ENCODE assay signal across 8 cellular contexts in genomic region chr17:37527249-37527851, GRCh38. TPM values are rescaled to one million over a fixed set of nuclear protein-coding genes. Genes with fewer than 3 reads are reported as not detected.
A peak's percentile ranks its signal among the peaks of the same experiment; 100 is the strongest.
DNase-seq lines count a peak whose midpoint lies in the region; ATAC-seq, FAIRE-seq and TF ChIP-seq lines count a peak whose summit lies in the region.

No MANE protein-coding gene starts in this region.

- no peak overlapping the region for H2BK20ac ChIP-seq in H1 (ENCODE audit: low read length)

- H3K36me3 Mint-ChIP-seq in naive B cell: peaks cover 0 to 6% of the 10 kb centered on the region in 2 donors

- no peak overlapping the region for H2AK5ac ChIP-seq in H1 (ENCODE audit: low read depth, low read length)

- no peak overlapping the region for H3K4me2 ChIP-seq in H1 (ENCODE audit: insufficient read depth in 1 of 2, low read depth in 2 of 2, low read length in 2 of 2)

- peak overlapping the region in 2 of 6 donors; percentile 9 to 24 for H3K27ac Mint-ChIP-seq in naive B cell

- no peak for FAIRE-seq in H1 (lab: Jason Lieb, UNC)

- H4K20me1 ChIP-seq in H1 (replicated peaks in 1 of 2; ENCODE audit: control insufficient read depth in 1 of 2, insufficient read depth in 2 of 2, low read length in 2 of 2): no peaks in the 10 kb centered on the region

- no peaks in the 10 kb centered on the region for H3K23me2 ChIP-seq in H1 (ENCODE audit: low read depth, low read length)

- H3K9ac ChIP-seq in H1 (replicated peaks in 1 of 4; ENCODE audit: extremely low read depth in 1 of 4, low read depth in 3 of 4, low read length in 3 of 4): no peak overlapping the region

- no peak overlapping the region for H2BK5ac ChIP-seq in H1 (ENCODE audit: low read depth, low read length)

- H3K9me3 ChIP-seq in H1 (ENCODE audit: insufficient read depth in 2 of 2, low read depth in 1 of 2, low read length in 1 of 2): no peaks in the 10 kb centered on the region

- H3K4me3 Mint-ChIP-seq in naive B cell: no peak overlapping the region

- no peak overlapping the region for H3K14ac ChIP-seq in H1 (ENCODE audit: insufficient read length)

- H4K8ac ChIP-seq in H1 (ENCODE audit: extremely low read depth, insufficient read depth, low read length): no peak overlapping the region

- TF ChIP-seq RAD21 in Ishikawa (IDR thresholded peaks at IDR 0.05; ENCODE audit: low read depth) (peak; percentile 61), H1 (IDR thresholded peaks at IDR 0.05 in 1 of 2, conservative IDR thresholded peaks at IDR 0.05 in 1 of 2; ENCODE audit: low read depth in 2 of 2, low read length in 2 of 2) (peak; percentile 86 to 88)

- no peak overlapping the region for H3K23ac ChIP-seq in H1 (ENCODE audit: insufficient read length)

- H3K79me1 ChIP-seq in H1 (ENCODE audit: low read depth, low read length): no peaks in the 10 kb centered on the region; the same call in 1 of the 2 replicates

- TF ChIP-seq CTCF in RWPE1 (conservative IDR thresholded peaks at IDR 0.05; ENCODE audit: low read depth) (peak; percentile 81), H1 (IDR thresholded peaks at IDR 0.05; ENCODE audit: control extremely low read depth in 1 of 3, insufficient read depth in 1 of 3, low read depth in 1 of 3, low read length in 3 of 3) (peak in 2 of 3 experiments; percentile 79 to 83; a peak in 3 of 4 replicates)

- WGBS in H1 (ENCODE audit: extremely low coverage in 1 of 2, insufficient coverage in 1 of 2, insufficient read length in 1 of 2, insufficient replicate concordance in 2 of 2, low coverage in 1 of 2, low lambda C conversion rate in 2 of 2, missing lambda C conversion rate in 1 of 2), 2 experiments: 70% methylated on average over 5 of the region's 5 CpGs; no CpG with 5 or more reads in 1 of the 2 experiments

- H3K4me1 ChIP-seq in H1 (replicated peaks in 1 of 4; ENCODE audit: control insufficient read depth in 3 of 4, insufficient read depth in 4 of 4, low read length in 3 of 4): no peaks in the 10 kb centered on the region

- H3K56ac ChIP-seq in H1 (replicated peaks; ENCODE audit: insufficient read length, low read depth, low read length): no peak overlapping the region

- no peaks in the 10 kb centered on the region for H3K4me1 Mint-ChIP-seq in naive B cell

- peak in 1 of 2 donors; percentile 57 for ATAC-seq in naive B cell (ENCODE audit: low read depth in 2 of 2)
- ATAC-seq in GM19463 (IDR thresholded peaks at IDR 0.05; ENCODE audit: unreplicated experiment): no peak
- ATAC-seq in HG03175 (IDR thresholded peaks at IDR 0.05; ENCODE audit: unreplicated experiment): no peak

- no peaks in the 10 kb centered on the region for H3K27me3 ChIP-seq in H1 (replicated peaks in 1 of 4; ENCODE audit: control insufficient read depth in 3 of 4, extremely low read depth in 1 of 4, insufficient read depth in 3 of 4, low read length in 3 of 4)

- H3K18ac ChIP-seq in H1 (ENCODE audit: extremely low read depth, low read length): no peak overlapping the region

- no peak overlapping the region for H2BK12ac ChIP-seq in H1 (ENCODE audit: low read depth, low read length)

- no peaks in the 10 kb centered on the region for H3K79me2 ChIP-seq in H1 (ENCODE audit: control insufficient read depth in 1 of 2, insufficient read depth in 2 of 2, low read length in 2 of 2)

- no peak overlapping the region for H3K27ac ChIP-seq in RWPE1
- H3K27ac ChIP-seq in H1 (ENCODE audit: low read depth, low read length): no peak overlapping the region

- no peaks in the 10 kb centered on the region for H3K9me3 Mint-ChIP-seq in naive B cell

- no peak overlapping the region for H2BK120ac ChIP-seq in H1 (replicated peaks; ENCODE audit: low read depth, low read length)

- no peak overlapping the region for H3K4ac ChIP-seq in H1 (replicated peaks; ENCODE audit: insufficient read length, low read depth, low read length)

- DNase-seq in activated T-cell treated with anti-CD3 and anti-CD28 coated beads for 24 hours (ENCODE audit: low read depth) (peak; percentile 5), RWPE1 (ENCODE audit: low spot score) (peak; percentile 66), H1 (ENCODE audit: low read depth in 1 of 2, low spot score in 2 of 2) (peak in 1 of 2 experiments; percentile 40), naive B cell (peak; percentile 18)
- no peak for DNase-seq in activated T-cell treated with anti-CD3 and anti-CD28 coated beads, Interleukin-2, amount 50 U/mL, for 1 hour

- TF ChIP-seq EP300 in Ishikawa (IDR thresholded peaks at IDR 0.05; ENCODE audit: borderline replicate concordance) (no peak), H1 (IDR thresholded peaks at IDR 0.05; ENCODE audit: borderline replicate concordance in 1 of 2, low read depth in 2 of 2, low read length in 2 of 2) (no peak)

- no peak overlapping the region for H3K4me3 ChIP-seq in H1 (ENCODE audit: extremely low read depth in 1 of 4, insufficient read depth in 2 of 4, low read depth in 3 of 4, low read length in 4 of 4)

- POLR2A ChIA-PET in RWPE1 (lab: Yijun Ruan, JAX; ENCODE audit: low non-redundant PET) (no interaction called here), H1 (lab: Charles Lee; ENCODE audit: partially characterized antibody) (no interaction called here)

- no peak overlapping the region for H4K5ac ChIP-seq in H1 (ENCODE audit: insufficient read length, low read depth, low read length)

- H2BK15ac ChIP-seq in H1 (ENCODE audit: low read length): no peak overlapping the region

- no peak overlapping the region for H4K91ac ChIP-seq in H1 (replicated peaks; ENCODE audit: insufficient read length, low read length)

- CTCF ChIA-PET in RWPE1 (lab: Yijun Ruan, JAX): interaction anchor here (0.5 to 1.4 kb wide), 15 partner anchors 9 to 244 kb away, joined by 3 to 15 read pairs (median 4); no protein-coding TSS in a partner anchor
- CTCF ChIA-PET in H1 (lab: Charles Lee; ENCODE audit: partially characterized antibody): interaction anchor here (0.6 to 6.6 kb wide), 24 partner anchors 8 to 243 kb away, joined by 3 to 71 read pairs (median 4); no protein-coding TSS in a partner anchor

- peaks cover 0 to 6% (median 1%) of the 10 kb centered on the region in 4 experiments; a peak in 5 of 8 replicates for H3K36me3 ChIP-seq in H1 (ENCODE audit: control insufficient read depth in 2 of 4, insufficient read depth in 4 of 4, low read length in 3 of 4)

- H2AFZ ChIP-seq in H1 (ENCODE audit: low read length): no peak overlapping the region

- no peak for TF ChIP-seq POLR2A in H1 (IDR thresholded peaks at IDR 0.05; ENCODE audit: control extremely low read depth in 1 of 2, low read depth in 2 of 2, low read length in 2 of 2)

- H3K27me3 Mint-ChIP-seq in naive B cell: no peaks in the 10 kb centered on the region

TF ChIP-seq in Ishikawa, 13 proteins besides CTCF, POLR2A, EP300 and RAD21 (continues in another document):
- no peak for TF ChIP-seq MAX (IDR thresholded peaks at IDR 0.05)
- no peak for TF ChIP-seq TEAD4 (IDR thresholded peaks at IDR 0.05)
- TF ChIP-seq CREB1 (IDR thresholded peaks at IDR 0.05; ENCODE audit: low read depth): no peak
- no peak for TF ChIP-seq USF1 (IDR thresholded peaks at IDR 0.05)
- TF ChIP-seq CEBPB (IDR thresholded peaks at IDR 0.05): no peak
- no peak for TF ChIP-seq YY1 (IDR thresholded peaks at IDR 0.05; ENCODE audit: low read depth)
- no peak for TF ChIP-seq EGR1 (IDR thresholded peaks at IDR 0.05)
- TF ChIP-seq TCF12 (IDR thresholded peaks at IDR 0.05; ENCODE audit: low read depth): no peak
- TF ChIP-seq NFIC (IDR thresholded peaks at IDR 0.05): no peak
- no peak for TF ChIP-seq TAF1 (IDR thresholded peaks at IDR 0.05; ENCODE audit: low read depth)
- no peak for TF ChIP-seq ZBTB7A (IDR thresholded peaks at IDR 0.05; ENCODE audit: low read depth)

TF ChIP-seq in H1, 55 proteins besides CTCF, POLR2A, EP300 and RAD21:
- TF ChIP-seq RFX5 (IDR thresholded peaks at IDR 0.05; ENCODE audit: borderline replicate concordance, low read depth, low read length): no peak
- no peak for TF ChIP-seq EZH2 (IDR thresholded peaks at IDR 0.05; ENCODE audit: low read depth, low read length, severe bottlenecking)
- no peak for TF ChIP-seq SIX5 (IDR thresholded peaks at IDR 0.05; ENCODE audit: low read depth, low read length)
- TF ChIP-seq SIRT6 (IDR thresholded peaks at IDR 0.05; ENCODE audit: low read length): no peak
- no peak for TF ChIP-seq KDM5A (IDR thresholded peaks at IDR 0.05; ENCODE audit: low read length)
- TF ChIP-seq TCF12 (IDR thresholded peaks at IDR 0.05; ENCODE audit: low read depth, low read length): no peak
- TF ChIP-seq GABPA (IDR thresholded peaks at IDR 0.05; ENCODE audit: borderline replicate concordance, insufficient read depth, low read length): no peak
- TF ChIP-seq RNF2 (IDR thresholded peaks at IDR 0.05; ENCODE audit: borderline replicate concordance, low read depth, low read length, missing control alignments, poor library complexity, severe bottlenecking): no peak
- TF ChIP-seq SP4 (IDR thresholded peaks at IDR 0.05; ENCODE audit: low read length): no peak
TF ChIP-seq in H1: peak in this region for 0.

RNA-seq across cellular contexts. Expression of gene DUSP14, which starts 37.7 kb away (rescaled TPM):
- total RNA-seq in H1 (2021; fragmentation: NEBNext Ultra II Directional; extraction: Animal tissue kit (Norgen Biotek cat#: 25700)): 20.7 and 22.1 TPM in 2 replicates
- polyA plus RNA-seq in H1 (2011; rRNA removed) (35.2 and 37.9 TPM in 2 replicates), naive B cell (ENCODE audit: low read depth in 6 of 6) (1 to 10 TPM; 3.4 to 8.0 (median 5.4) TPM)
- 36.4 TPM for polyA plus RNA-seq in H1 (2011; cell fraction: cytosol; rRNA removed)
- 28.1 TPM for polyA plus RNA-seq in H1 (2011; cell fraction: nucleus; rRNA removed)
- 20.7 to 25.5 TPM (median 22.4 TPM) in 4 replicates for polyA plus RNA-seq in H1 (2012, experiment 1 of 2)
- polyA plus RNA-seq in H1 (2012, experiment 2 of 2): 30.6 TPM
- 17.9 TPM for polyA plus RNA-seq in H1 (2013, experiment 1 of 2)
- 17.6 TPM for polyA plus RNA-seq in H1 (2013, experiment 2 of 2)
- polyA minus RNA-seq in H1 (2011; rRNA and poly(A)+ RNA removed): 33.6 and 34.0 TPM in 2 replicates
- 17.0 TPM for polyA minus RNA-seq in H1 (2011; cell fraction: cytosol; rRNA and poly(A)+ RNA removed)
- polyA minus RNA-seq in H1 (2011; cell fraction: nucleus; rRNA and poly(A)+ RNA removed): 9.7 TPM
